10 cellular contexts compared by ENCODE assay signal in genomic region chr16:85995591-85996461, GRCh38.
A peak's percentile ranks its signal among the peaks of the same experiment; 100 is the strongest.
DNase-seq lines count a peak whose midpoint lies in the region; ATAC-seq, FAIRE-seq and TF ChIP-seq lines count a peak whose summit lies in the region.
"Had no signal": no experiment of that assay in that cellular context is flagged by ENCODE, and none has a peak within 500 bp of the region (broad histone marks: within the 10 kb centered on the region; RNA-seq: fewer than 3 reads in every experiment).

No MANE protein-coding gene starts in this region.

- CTCF ChIA-PET in HepG2 (lab: Yijun Ruan, JAX; ENCODE audit: low intra/inter-chr PET ratio, low total read pairs), result no interaction called here

- no peak for FAIRE-seq in HepG2 (lab: Jason Lieb, UNC)
- FAIRE-seq: G401.6 had no signal

- TF ChIP-seq CTCF in GM13976 (IDR thresholded peaks at IDR 0.05; ENCODE audit: borderline replicate concordance, control extremely low read depth, extremely low read depth, insufficient read depth, missing control alignments) (no peak), HepG2 (CRISPR knock-in tag; IDR thresholded peaks at IDR 0.05) (no peak)

- ATAC-seq in HG03196 (IDR thresholded peaks at IDR 0.05; ENCODE audit: unreplicated experiment) (peak; percentile 44), HepG2 (no peak)

- 43% methylated on average over 27 of the region's 27 CpGs for WGBS in HepG2 (ENCODE audit: low lambda C conversion rate)

- no TSS peak for BruUV-seq in HepG2 (replicated peaks; lab: Mats Ljungman, UMichigan)

- peaks cover 59% of the 10 kb centered on the region for H3K4me1 Mint-ChIP-seq in activated naive CD8-positive, alpha-beta T cell treated with anti-CD3 and anti-CD28 coated beads for 36 hours

- no peaks in the 10 kb centered on the region for H3K36me3 Mint-ChIP-seq in activated naive CD8-positive, alpha-beta T cell treated with anti-CD3 and anti-CD28 coated beads for 36 hours

- H3K27ac Mint-ChIP-seq in activated naive CD8-positive, alpha-beta T cell treated with anti-CD3 and anti-CD28 coated beads for 36 hours, result peak overlapping the region; percentile 78

- DNase-seq in GM13976 (ENCODE audit: low spot score) (peak; percentile 49), HepG2 (ENCODE audit: low spot score) (no peak), glomerular visceral epithelial cell (ENCODE audit: extremely low spot score) (no peak)
- peak; percentile 49 for DNase-seq in activated naive CD8-positive, alpha-beta T cell treated with anti-CD3 and anti-CD28 coated beads for 36 hours
- peak; percentile 54 to 66 for DNase-seq in stimulated activated CD4-positive, alpha-beta T cell treated with anti-CD3 and anti-CD28 coated beads, Interleukin-4, amount 100 ng/mL, for 4 hours
- DNase-seq in activated CD4-positive, CD25-positive, alpha-beta regulatory T cell (lab: John Stamatoyannopoulos, UW), result no peak
- DNase-seq: central memory CD4-positive, alpha-beta T cell; NCI-H1105 treated with DMSO at 0.1 percent for 48 hours had no signal

- H3K4me3 Mint-ChIP-seq in activated naive CD8-positive, alpha-beta T cell treated with anti-CD3 and anti-CD28 coated beads for 36 hours, result no peak overlapping the region

- POLR2A ChIA-PET in HepG2 (lab: Yijun Ruan, JAX), result no interaction called here

- no peaks in the 10 kb centered on the region for H3K4me1 ChIP-seq in HepG2 (ENCODE audit: insufficient read depth, low read length)

- no peak overlapping the region for H3K9ac ChIP-seq in HepG2 (ENCODE audit: insufficient read depth, low read depth, low read length)

- no peaks in the 10 kb centered on the region for H4K20me1 ChIP-seq in HepG2 (ENCODE audit: insufficient read depth, low read length)

- H3K27ac ChIP-seq in HepG2 (ENCODE audit: extremely low read length, insufficient read depth, low read length), result no peak overlapping the region

- no peak for TF ChIP-seq POLR2A in HepG2 (IDR thresholded peaks at IDR 0.05; ENCODE audit: insufficient read depth in 1 of 2, low read depth in 2 of 2, low read length in 2 of 2)

- in situ Hi-C loops in GM13976 (cut with MboI; ENCODE audit: low sequenced_read_pairs, unreplicated experiment) (no loop called here), HepG2 (cut with HindIII; ENCODE audit: extremely low pct_ligation_motif_present, low pct_unique_long_range_greater_than_20kb) (no loop called here)

- H3K36me3 ChIP-seq in HepG2 (replicated peaks in 1 of 2; ENCODE audit: control insufficient read depth in 1 of 2, insufficient read depth in 2 of 2, low read length in 2 of 2), result no peaks in the 10 kb centered on the region

- no peak overlapping the region for H2AFZ ChIP-seq in HepG2 (ENCODE audit: low read length)

- H3K27me3 ChIP-seq in HepG2 (ENCODE audit: control insufficient read depth in 1 of 2, insufficient read depth in 2 of 2, low read length in 2 of 2), result peaks cover 4 to 53% of the 10 kb centered on the region in 2 experiments; a peak in 4 of 5 replicates

- no peaks in the 10 kb centered on the region for H3K9me3 ChIP-seq in HepG2 (ENCODE audit: low read length)

- no peak overlapping the region for H3K4me3 ChIP-seq in HepG2 (replicated peaks in 1 of 3; ENCODE audit: insufficient read depth in 1 of 3, low read depth in 2 of 3, low read length in 3 of 3)

- intact Hi-C loops in HepG2 (cut with micrococcal nuclease; ENCODE audit: unreplicated experiment), result no loop called here

- TF ChIP-seq EP300 in HepG2 (IDR thresholded peaks at IDR 0.05; ENCODE audit: low read depth in 2 of 2, low read length in 2 of 2), result no peak
- TF ChIP-seq EP300 in HepG2 (CRISPR knock-in tag; IDR thresholded peaks at IDR 0.05; ENCODE audit: borderline replicate concordance), result no peak

- H3K9me3 Mint-ChIP-seq in activated naive CD8-positive, alpha-beta T cell treated with anti-CD3 and anti-CD28 coated beads for 36 hours, result peaks cover 2% of the 10 kb centered on the region

- H3K79me2 ChIP-seq in HepG2 (ENCODE audit: insufficient read depth, low read length), result no peaks in the 10 kb centered on the region

- H3K4me2 ChIP-seq in HepG2 (ENCODE audit: low read depth, low read length), result no peak overlapping the region

- TF ChIP-seq RAD21 in HepG2 (CRISPR knock-in tag; IDR thresholded peaks at IDR 0.05), result no peak

- H3K27me3 Mint-ChIP-seq in activated naive CD8-positive, alpha-beta T cell treated with anti-CD3 and anti-CD28 coated beads for 36 hours, result no peaks in the 10 kb centered on the region

TF ChIP-seq in HepG2, 621 proteins besides CTCF, POLR2A, EP300 and RAD21:
- TF ChIP-seq ZNF768 (CRISPR knock-in tag; IDR thresholded peaks at IDR 0.05) (no peak), PBX3 (CRISPR knock-in tag; IDR thresholded peaks at IDR 0.05; ENCODE audit: borderline replicate concordance) (no peak), PRDM15 (CRISPR knock-in tag; IDR thresholded peaks at IDR 0.05) (no peak), DBP (CRISPR knock-in tag; IDR thresholded peaks at IDR 0.05; ENCODE audit: not compliant biosample characterization) (no peak), KLF6 (CRISPR knock-in tag; IDR thresholded peaks at IDR 0.05) (no peak)

Comparison
In these comparisons a context has a peak if more than half of its experiments do, and no peak if none do; other contexts are left out.
1. DNase-seq: peak in GM13976 (single experiment), activated naive CD8-positive, alpha-beta T cell treated with anti-CD3 and anti-CD28 coated beads for 36 hours (single experiment) and stimulated activated CD4-positive, alpha-beta T cell treated with anti-CD3 and anti-CD28 coated beads, Interleukin-4, amount 100 ng/mL, for 4 hours (2 of 2); none in HepG2 (single experiment), activated CD4-positive, CD25-positive, alpha-beta regulatory T cell (0 of 4) and glomerular visceral epithelial cell (single experiment).